ENCODE assay signal across 8 cellular contexts in the genomic region with DNA sequence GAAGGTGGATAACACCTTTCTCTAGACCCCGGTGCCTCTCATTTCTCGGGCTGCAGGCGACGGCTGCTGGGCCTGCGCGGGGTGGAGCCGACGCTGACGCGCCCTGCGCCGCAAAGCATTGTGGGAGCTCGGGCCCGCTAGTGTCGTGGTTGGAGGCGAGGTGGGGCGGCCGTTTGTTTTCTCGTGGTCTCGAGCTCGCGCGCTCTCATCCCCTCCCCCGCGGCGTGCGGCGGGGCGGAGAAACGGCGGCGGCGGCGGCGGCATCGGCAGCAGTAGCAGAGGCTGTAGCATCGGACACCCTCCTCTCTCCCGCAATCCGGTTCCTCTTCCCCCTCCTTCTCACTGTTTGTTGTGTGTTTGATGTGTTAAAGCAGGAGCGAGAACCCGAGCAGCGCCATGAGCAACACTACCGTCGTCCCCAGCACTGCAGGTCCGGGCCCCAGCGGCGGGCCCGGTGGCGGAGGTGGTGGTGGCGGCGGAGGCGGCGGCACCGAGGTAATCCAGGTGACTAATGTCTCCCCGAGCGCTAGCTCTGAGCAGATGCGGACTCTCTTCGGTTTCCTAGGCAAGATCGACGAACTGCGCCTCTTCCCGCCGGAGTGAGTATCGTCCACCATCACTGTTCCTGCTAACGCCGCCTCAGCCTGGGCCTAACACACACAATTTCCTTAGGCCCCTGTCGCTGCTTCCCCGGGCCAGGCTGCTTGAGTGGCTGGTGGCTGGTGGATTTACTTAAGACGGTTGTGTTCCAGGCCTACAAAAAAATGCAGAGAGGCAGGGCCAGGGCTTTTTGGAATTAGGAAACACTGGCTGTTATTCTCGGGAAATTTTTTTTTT. TPM values are rescaled to one million over a fixed set of nuclear protein-coding genes. Genes with fewer than 3 reads are reported as not detected.
DNase-seq lines count a peak whose midpoint lies in the region; ATAC-seq and TF ChIP-seq lines count a peak whose summit lies in the region.

A gene with protein sequence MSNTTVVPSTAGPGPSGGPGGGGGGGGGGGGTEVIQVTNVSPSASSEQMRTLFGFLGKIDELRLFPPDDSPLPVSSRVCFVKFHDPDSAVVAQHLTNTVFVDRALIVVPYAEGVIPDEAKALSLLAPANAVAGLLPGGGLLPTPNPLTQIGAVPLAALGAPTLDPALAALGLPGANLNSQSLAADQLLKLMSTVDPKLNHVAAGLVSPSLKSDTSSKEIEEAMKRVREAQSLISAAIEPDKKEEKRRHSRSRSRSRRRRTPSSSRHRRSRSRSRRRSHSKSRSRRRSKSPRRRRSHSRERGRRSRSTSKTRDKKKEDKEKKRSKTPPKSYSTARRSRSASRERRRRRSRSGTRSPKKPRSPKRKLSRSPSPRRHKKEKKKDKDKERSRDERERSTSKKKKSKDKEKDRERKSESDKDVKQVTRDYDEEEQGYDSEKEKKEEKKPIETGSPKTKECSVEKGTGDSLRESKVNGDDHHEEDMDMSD (plus strand): TSS at position 140 of the 837 bp plus-strand sequence. CDS start 257 bp downstream, at position 397.

- peak within 1 kb of the TSS; percentile 95 for H3K27ac ChIP-seq in osteoblast (ENCODE audit: low read depth, low read length)
- peak within 1 kb of the TSS; percentile 86 to 94 for H3K27ac ChIP-seq in thoracic aorta

- H3K79me2 ChIP-seq in osteoblast (ENCODE audit: insufficient read depth, low read length) = peaks cover 92% of the 10 kb centered on the region

- no peaks in the 10 kb centered on the region for H3K9me3 ChIP-seq in osteoblast (ENCODE audit: low read depth, low read length)
- no peaks in the 10 kb centered on the region for H3K9me3 ChIP-seq in thoracic aorta

- peak within 1 kb of the TSS; percentile 97 for H3K4me3 ChIP-seq in GM08714 (ENCODE audit: low read length)
- H3K4me3 ChIP-seq in osteoblast (ENCODE audit: insufficient read depth, low read length) = peak within 1 kb of the TSS; percentile 91
- peak within 1 kb of the TSS; percentile 94 for H3K4me3 ChIP-seq in thoracic aorta

- no peaks in the 10 kb centered on the region for H3K9me3 Mint-ChIP-seq in activated naive CD4-positive, alpha-beta T cell treated with anti-CD3 and anti-CD28 coated beads, Interleukin-2, amount 50 U/mL, for 72 hours

- DNase-seq in NCI-H1048 (lab: John Stamatoyannopoulos, UW) (peak; percentile 76), glomerular visceral epithelial cell (ENCODE audit: extremely low spot score) (peak; percentile 96), osteoblast (ENCODE audit: insufficient read length, low spot score, missing footprints) (peak; percentile 96), thoracic aorta (ENCODE audit: low spot score) (peak; percentile 85)
- DNase-seq in activated naive CD4-positive, alpha-beta T cell treated with anti-CD3 and anti-CD28 coated beads, Interleukin-2, amount 50 U/mL, for 72 hours (ENCODE audit: low spot score in 2 of 2) = peak; percentile 94 to 97

- H3K4me1 ChIP-seq in osteoblast (ENCODE audit: insufficient read depth, low read length) = peaks cover 39% of the 10 kb centered on the region
- H3K4me1 ChIP-seq in thoracic aorta (ENCODE audit: control insufficient read depth in 1 of 2, low read depth in 2 of 2) = peaks cover 29 to 45% of the 10 kb centered on the region in 2 donors

- peaks cover 24 to 31% of the 10 kb centered on the region in 2 donors for H3K36me3 Mint-ChIP-seq in activated naive CD4-positive, alpha-beta T cell treated with anti-CD3 and anti-CD28 coated beads, Interleukin-2, amount 50 U/mL, for 72 hours

- H3K36me3 ChIP-seq in osteoblast (ENCODE audit: insufficient read depth, low read length) (peaks cover 29% of the 10 kb centered on the region), thoracic aorta (no peaks in the 10 kb centered on the region)

- peaks cover 40% of the 10 kb centered on the region for H4K20me1 ChIP-seq in osteoblast (ENCODE audit: insufficient read depth, low read length)

- H3K27me3 ChIP-seq in osteoblast (ENCODE audit: insufficient read depth, low read length) = no peaks in the 10 kb centered on the region
- H3K27me3 ChIP-seq in thoracic aorta (replicated peaks; ENCODE audit: insufficient read depth) = no peaks in the 10 kb centered on the region

- ATAC-seq in HG02571 (IDR thresholded peaks at IDR 0.05; ENCODE audit: unreplicated experiment) (peak; percentile 96), SK-N-SH treated with all-trans-retinoic acid at 6 μM for 48 hours (peak; percentile 98), thoracic aorta (ENCODE audit: insufficient number of reproducible peaks, low FRiP score, low read depth) (peak; percentile 81)
- peak; percentile 93 to 97 for ATAC-seq in activated naive CD4-positive, alpha-beta T cell treated with anti-CD3 and anti-CD28 coated beads, Interleukin-2, amount 50 U/mL, for 72 hours

- H3K4me2 ChIP-seq in osteoblast (ENCODE audit: insufficient read depth, low read length) = peak within 1 kb of the TSS; percentile 93

- TF ChIP-seq CTCF in osteoblast (IDR thresholded peaks at IDR 0.05; ENCODE audit: extremely low read depth, low read depth, low read length) (no peak), thoracic aorta (IDR thresholded peaks at IDR 0.05) (no peak)

- peak within 1 kb of the TSS; percentile 85 for H2AFZ ChIP-seq in osteoblast (ENCODE audit: low read length)

- H3K27ac Mint-ChIP-seq in activated naive CD4-positive, alpha-beta T cell treated with anti-CD3 and anti-CD28 coated beads, Interleukin-2, amount 50 U/mL, for 72 hours = peak within 1 kb of the TSS; percentile 98 to 99

TF ChIP-seq in SK-N-SH treated with all-trans-retinoic acid at 6 μM for 48 hours, 23 proteins besides CTCF, POLR2A, EP300 and RAD21 (continues in another document):
- TF ChIP-seq ZNF70 (CRISPR knock-in tag; IDR thresholded peaks at IDR 0.05) (no peak), OSR1 (CRISPR knock-in tag; IDR thresholded peaks at IDR 0.05) (no peak), ZC3H10 (CRISPR knock-in tag; IDR thresholded peaks at IDR 0.05) (no peak), ZFP30 (CRISPR knock-in tag; IDR thresholded peaks at IDR 0.05) (no peak), TCF4 (CRISPR knock-in tag; IDR thresholded peaks at IDR 0.05; ENCODE audit: borderline replicate concordance) (no peak), PPARA (CRISPR knock-in tag; IDR thresholded peaks at IDR 0.05; ENCODE audit: borderline replicate concordance) (no peak), ESRRG (CRISPR knock-in tag; IDR thresholded peaks at IDR 0.05) (no peak), ARNTL (CRISPR knock-in tag; IDR thresholded peaks at IDR 0.05; ENCODE audit: borderline replicate concordance, low read depth) (no peak), TOX (CRISPR knock-in tag; IDR thresholded peaks at IDR 0.05; ENCODE audit: borderline replicate concordance) (no peak), ISL1 (CRISPR knock-in tag; IDR thresholded peaks at IDR 0.05) (no peak), ZNF8 (CRISPR knock-in tag; IDR thresholded peaks at IDR 0.05) (no peak)
- TF ChIP-seq, protein P1, sequence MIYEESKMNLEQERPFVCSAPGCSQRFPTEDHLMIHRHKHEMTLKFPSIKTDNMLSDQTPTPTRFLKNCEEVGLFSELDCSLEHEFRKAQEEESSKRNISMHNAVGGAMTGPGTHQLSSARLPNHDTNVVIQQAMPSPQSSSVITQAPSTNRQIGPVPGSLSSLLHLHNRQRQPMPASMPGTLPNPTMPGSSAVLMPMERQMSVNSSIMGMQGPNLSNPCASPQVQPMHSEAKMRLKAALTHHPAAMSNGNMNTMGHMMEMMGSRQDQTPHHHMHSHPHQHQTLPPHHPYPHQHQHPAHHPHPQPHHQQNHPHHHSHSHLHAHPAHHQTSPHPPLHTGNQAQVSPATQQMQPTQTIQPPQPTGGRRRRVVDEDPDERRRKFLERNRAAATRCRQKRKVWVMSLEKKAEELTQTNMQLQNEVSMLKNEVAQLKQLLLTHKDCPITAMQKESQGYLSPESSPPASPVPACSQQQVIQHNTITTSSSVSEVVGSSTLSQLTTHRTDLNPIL (CRISPR knock-in tag; IDR thresholded peaks at IDR 0.05; ENCODE audit: low read depth) = no peak
- TF ChIP-seq, protein P2, sequence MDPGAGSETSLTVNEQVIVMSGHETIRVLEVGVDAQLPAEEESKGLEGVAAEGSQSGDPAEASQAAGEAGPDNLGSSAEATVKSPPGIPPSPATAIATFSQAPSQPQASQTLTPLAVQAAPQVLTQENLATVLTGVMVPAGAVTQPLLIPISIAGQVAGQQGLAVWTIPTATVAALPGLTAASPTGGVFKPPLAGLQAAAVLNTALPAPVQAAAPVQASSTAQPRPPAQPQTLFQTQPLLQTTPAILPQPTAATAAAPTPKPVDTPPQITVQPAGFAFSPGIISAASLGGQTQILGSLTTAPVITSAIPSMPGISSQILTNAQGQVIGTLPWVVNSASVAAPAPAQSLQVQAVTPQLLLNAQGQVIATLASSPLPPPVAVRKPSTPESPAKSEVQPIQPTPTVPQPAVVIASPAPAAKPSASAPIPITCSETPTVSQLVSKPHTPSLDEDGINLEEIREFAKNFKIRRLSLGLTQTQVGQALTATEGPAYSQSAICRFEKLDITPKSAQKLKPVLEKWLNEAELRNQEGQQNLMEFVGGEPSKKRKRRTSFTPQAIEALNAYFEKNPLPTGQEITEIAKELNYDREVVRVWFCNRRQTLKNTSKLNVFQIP (CRISPR knock-in tag; IDR thresholded peaks at IDR 0.05; ENCODE audit: borderline replicate concordance, low read depth) = no peak
- TF ChIP-seq, protein P3, sequence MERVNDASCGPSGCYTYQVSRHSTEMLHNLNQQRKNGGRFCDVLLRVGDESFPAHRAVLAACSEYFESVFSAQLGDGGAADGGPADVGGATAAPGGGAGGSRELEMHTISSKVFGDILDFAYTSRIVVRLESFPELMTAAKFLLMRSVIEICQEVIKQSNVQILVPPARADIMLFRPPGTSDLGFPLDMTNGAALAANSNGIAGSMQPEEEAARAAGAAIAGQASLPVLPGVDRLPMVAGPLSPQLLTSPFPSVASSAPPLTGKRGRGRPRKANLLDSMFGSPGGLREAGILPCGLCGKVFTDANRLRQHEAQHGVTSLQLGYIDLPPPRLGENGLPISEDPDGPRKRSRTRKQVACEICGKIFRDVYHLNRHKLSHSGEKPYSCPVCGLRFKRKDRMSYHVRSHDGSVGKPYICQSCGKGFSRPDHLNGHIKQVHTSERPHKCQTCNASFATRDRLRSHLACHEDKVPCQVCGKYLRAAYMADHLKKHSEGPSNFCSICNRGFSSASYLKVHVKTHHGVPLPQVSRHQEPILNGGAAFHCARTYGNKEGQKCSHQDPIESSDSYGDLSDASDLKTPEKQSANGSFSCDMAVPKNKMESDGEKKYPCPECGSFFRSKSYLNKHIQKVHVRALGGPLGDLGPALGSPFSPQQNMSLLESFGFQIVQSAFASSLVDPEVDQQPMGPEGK (CRISPR knock-in tag; IDR thresholded peaks at IDR 0.05; ENCODE audit: borderline replicate concordance) = no peak

RNA-seq across cellular contexts. Expression of the gene that starts here (rescaled TPM):
- 100 to 1,000 TPM; 205 to 208 TPM for total RNA-seq in activated naive CD4-positive, alpha-beta T cell treated with anti-CD3 and anti-CD28 coated beads, Interleukin-2, amount 50 U/mL, for 72 hours
- total RNA-seq in osteoblast = 160 and 162 TPM in 2 replicates
- total RNA-seq in thoracic aorta = 100 to 1,000 TPM; 146 to 282 TPM

Comparison
In these comparisons a context has a peak if more than half of its experiments do, and no peak if none do; other contexts are left out.
1. Peak in every context shown above with its lines: DNase-seq, ATAC-seq, H3K4me3 ChIP-seq and H3K27ac ChIP-seq.